In the genomic region with DNA sequence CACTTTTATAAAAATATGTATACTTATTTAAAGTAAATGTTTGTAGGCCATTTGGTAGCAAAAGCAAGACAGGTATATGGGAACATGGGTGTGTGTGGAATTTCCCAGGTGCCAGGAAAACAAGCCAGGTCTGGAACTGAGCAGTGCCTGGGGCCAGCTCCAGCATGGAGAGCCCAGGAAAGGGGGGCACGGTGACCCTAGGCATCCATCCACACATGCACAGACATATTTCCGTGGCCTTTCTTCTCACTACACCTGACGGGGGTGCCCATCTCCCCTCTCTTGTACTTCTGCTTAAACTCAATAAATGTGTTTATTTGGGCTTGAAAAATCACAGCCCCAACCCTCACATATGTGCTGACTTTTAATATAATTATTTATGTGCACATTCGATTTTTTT, we compare ENCODE assay signal across 35 cellular contexts. TPM values are rescaled to one million over a fixed set of nuclear protein-coding genes. Genes with fewer than 3 reads are reported as not detected.
"Had no signal": no experiment of that assay in that cellular context is flagged by ENCODE, and none has a peak within 500 bp of the region (broad histone marks: within the 10 kb centered on the region; RNA-seq: fewer than 3 reads in every experiment).

No MANE protein-coding gene starts in this region.

- H3K36me3 Mint-ChIP-seq: activated naive CD4-positive, alpha-beta T cell treated with anti-CD3 and anti-CD28 coated beads, Interleukin-2, amount 50 U/mL, for 72 hours had no signal

- H3K9me3 ChIP-seq: adrenal gland, body of pancreas, breast epithelium, Peyer's patch, SJSA1, SK-N-SH had no signal

- H3K9me3 Mint-ChIP-seq: activated CD4-positive, alpha-beta T cell treated with anti-CD3 and anti-CD28 coated beads, Interleukin-2, amount 10 ng/mL, durations not matched to agents 7 days and 5 days; activated T-helper 2 cell treated with anti-CD3 and anti-CD28 coated beads, Interferon-gamma antibody, Interleukin-2, Interleukin-4, amounts not matched to agents 10 μg/mL and 5 μg/mL and 100 μg/mL, durations not matched to agents 14 hours and 24 hours and 36 hours; T-helper 1 cell treated with Interleukin-12 subunit alpha and Interleukin-12 subunit beta and Interleukin-4 antibody, amounts not matched to agents 30 μg/mL and 1 μg/mL, for 36 hours; T-helper 2 cell treated with Interferon-gamma antibody and Interleukin-4, amounts not matched to agents 5 μg/mL and 100 μg/mL, for 36 hours had no signal

- H3K4me1 ChIP-seq: adrenal gland, body of pancreas, breast epithelium, Peyer's patch, SJSA1 had no signal

- H3K4me3 Mint-ChIP-seq: activated CD4-positive, alpha-beta T cell treated with anti-CD3 and anti-CD28 coated beads for 36 hours; activated CD4-positive, alpha-beta T cell treated with anti-CD3 and anti-CD28 coated beads, Interleukin-2, amount 10 ng/mL, durations not matched to agents 7 days and 5 days; activated naive CD4-positive, alpha-beta T cell treated with anti-CD3 and anti-CD28 coated beads for 36 hours; activated T-cell treated with anti-CD3 and anti-CD28 coated beads, Interleukin-2, amount 50 U/mL, for 24 hours; T-helper 1 cell treated with Interleukin-12 subunit alpha and Interleukin-12 subunit beta and Interleukin-4 antibody, amounts not matched to agents 30 μg/mL and 1 μg/mL, for 36 hours; T-helper 2 cell treated with Interferon-gamma antibody and Interleukin-4, amounts not matched to agents 5 μg/mL and 100 μg/mL, for 36 hours; WTC11 had no signal

- H3K27ac Mint-ChIP-seq: activated CD4-positive, alpha-beta T cell treated with anti-CD3 and anti-CD28 coated beads for 36 hours; activated CD4-positive, alpha-beta T cell treated with anti-CD3 and anti-CD28 coated beads, Interleukin-2, amount 10 ng/mL, durations not matched to agents 7 days and 5 days; activated naive CD4-positive, alpha-beta T cell treated with anti-CD3 and anti-CD28 coated beads for 36 hours; activated naive CD4-positive, alpha-beta T cell treated with anti-CD3 and anti-CD28 coated beads, Interleukin-2, amount 50 U/mL, for 72 hours; activated T-cell treated with anti-CD3 and anti-CD28 coated beads, Interleukin-2, amount 50 U/mL, for 24 hours; activated T-helper 2 cell treated with anti-CD3 and anti-CD28 coated beads, Interferon-gamma antibody, Interleukin-2, Interleukin-4, amounts not matched to agents 10 μg/mL and 5 μg/mL and 100 μg/mL, durations not matched to agents 14 hours and 24 hours and 36 hours; T-helper 1 cell treated with Interleukin-12 subunit alpha and Interleukin-12 subunit beta and Interleukin-4 antibody, amounts not matched to agents 30 μg/mL and 1 μg/mL, for 36 hours; T-helper 2 cell treated with Interferon-gamma antibody and Interleukin-4, amounts not matched to agents 5 μg/mL and 100 μg/mL, for 36 hours; WTC11 had no signal

- H3K4me3 ChIP-seq: adrenal gland, body of pancreas, breast epithelium, K562, Peyer's patch, SJSA1 had no signal

- H3K27me3 ChIP-seq: adrenal gland, body of pancreas, breast epithelium, Peyer's patch had no signal

- H3K36me3 ChIP-seq: adrenal gland, breast epithelium, Peyer's patch, SJSA1 had no signal

- DNase-seq: activated CD4-positive, alpha-beta T cell treated with anti-CD3 and anti-CD28 coated beads for 36 hours; activated CD4-positive, alpha-beta T cell treated with anti-CD3 and anti-CD28 coated beads, Interleukin-2, amount 10 ng/mL, durations not matched to agents 7 days and 5 days; activated CD4-positive, alpha-beta T cell treated with anti-CD3 and anti-CD28 coated beads, Interleukin-2, amount 50 U/mL, for 48 hours; activated CD8-positive, alpha-beta memory T cell treated with anti-CD3 and anti-CD28 coated beads for 24 hours; activated gamma-delta T cell treated with Interleukin-2 at 50 U/mL for 16 hours; activated naive CD4-positive, alpha-beta T cell treated with anti-CD3 and anti-CD28 coated beads for 36 hours; activated T-cell treated with anti-CD3 and anti-CD28 coated beads, Interleukin-2, amount 50 U/mL, for 24 hours; body of pancreas; IMR-90; NCI-H1105; NCI-H1417 treated with DMSO at 0.1 percent for 48 hours; NCI-H1694; NCI-H1930; NCI-H2081 treated with DMSO at 0.1 percent for 48 hours; NCI-H226; NCI-H446 treated with DMSO at 0.1 percent for 48 hours; NCI-H69; NCI-H82; NK-92 treated with Interleukin-12 subunit alpha and Interleukin-12 subunit beta, amount 100 ng/mL, for 24 hours; PC-3; Peyer's patch; RPMI8226; SHP77 treated with DMSO at 0.1 percent for 48 hours; SK-N-SH had no signal

- H3K4me1 Mint-ChIP-seq: activated CD4-positive, alpha-beta T cell treated with anti-CD3 and anti-CD28 coated beads for 36 hours; activated CD4-positive, alpha-beta T cell treated with anti-CD3 and anti-CD28 coated beads, Interleukin-2, amount 10 ng/mL, durations not matched to agents 7 days and 5 days had no signal

- ATAC-seq: activated CD4-positive, alpha-beta T cell treated with anti-CD3 and anti-CD28 coated beads for 36 hours; activated CD4-positive, CD25-positive, alpha-beta regulatory T cell treated with anti-CD3 and anti-CD28 coated beads, Interleukin-2, amount 50 U/mL, for 24 hours; activated naive CD4-positive, alpha-beta T cell treated with anti-CD3 and anti-CD28 coated beads, Interleukin-2, amount 50 U/mL, for 72 hours; body of pancreas; K562; PC-3; WTC11 had no signal

RNA-seq across cellular contexts. Expression of a gene that starts 31.2 kb away (rescaled TPM):
- total RNA-seq: activated CD4-positive, alpha-beta T cell treated with anti-CD3 and anti-CD28 coated beads for 36 hours; activated CD4-positive, alpha-beta T cell treated with anti-CD3 and anti-CD28 coated beads, Interleukin-2, amount 10 ng/mL, durations not matched to agents 7 days and 5 days; activated naive CD4-positive, alpha-beta T cell treated with anti-CD3 and anti-CD28 coated beads for 36 hours; activated naive CD4-positive, alpha-beta T cell treated with anti-CD3 and anti-CD28 coated beads, Interleukin-2, amount 50 U/mL, for 72 hours; activated T-helper 2 cell treated with anti-CD3 and anti-CD28 coated beads, Interferon-gamma antibody, Interleukin-2, Interleukin-4, amounts not matched to agents 10 μg/mL and 5 μg/mL and 100 μg/mL, durations not matched to agents 14 hours and 24 hours and 36 hours; IMR-90; K562; MCF 10A; PC-3 had no signal
- polyA plus RNA-seq: IMR-90, K562 had no signal
